In genomic region chr17:20998571-20999043, GRCh38 we compare ENCODE assay signal across 12 cellular contexts. TPM values are rescaled to one million over a fixed set of nuclear protein-coding genes. Genes with fewer than 3 reads are reported as not detected.
DNase-seq lines count a peak whose midpoint lies in the region; ATAC-seq and TF ChIP-seq lines count a peak whose summit lies in the region.
"Had no signal": no experiment of that assay in that cellular context is flagged by ENCODE, and none has a peak within 500 bp of the region (broad histone marks: within the 10 kb centered on the region; RNA-seq: fewer than 3 reads in every experiment).

No MANE protein-coding gene starts in this region.

- H3K27ac Mint-ChIP-seq in activated naive CD8-positive, alpha-beta T cell treated with anti-CD3 and anti-CD28 coated beads, Interleukin-2, amount 50 U/mL, for 24 hours, result peak overlapping the region; percentile 73
- H3K27ac Mint-ChIP-seq: memory B cell had no signal

- in situ Hi-C loops in transverse colon (cut with MboI; ENCODE audit: low pct_ligation_motif_present in 1 of 4, low pct_unique_long_range_greater_than_20kb in 1 of 4, low sequenced_read_pairs in 3 of 4), result no loop called here

- H3K9me3 ChIP-seq in left ventricle myocardium inferior (replicated peaks) (no peaks in the 10 kb centered on the region), mesodermal cell (ENCODE audit: control insufficient read depth, low read length) (no peaks in the 10 kb centered on the region), transverse colon (no peaks in the 10 kb centered on the region), upper lobe of right lung (no peaks in the 10 kb centered on the region)
- H3K9me3 ChIP-seq: BLaER1 treated with 17β-estradiol and CSF1 and Interleukin-3, amounts not matched to agents 10 nM and 100 nM had no signal

- H3K27ac ChIP-seq in left ventricle myocardium inferior (replicated peaks) (peak overlapping the region; percentile 60), mesodermal cell (ENCODE audit: low read depth, low read length, severe bottlenecking) (peak overlapping the region; percentile 45), transverse colon (peak overlapping the region in 3 of 4 donors; percentile 12 to 52 (median 36)), upper lobe of right lung (no peak overlapping the region)
- H3K27ac ChIP-seq: BLaER1 treated with 17β-estradiol and CSF1 and Interleukin-3, amounts not matched to agents 10 nM and 100 nM had no signal

- H3K27me3 ChIP-seq in left ventricle myocardium inferior (ENCODE audit: low read depth) (no peaks in the 10 kb centered on the region), transverse colon (no peaks in the 10 kb centered on the region), upper lobe of right lung (no peaks in the 10 kb centered on the region)
- H3K27me3 ChIP-seq: BLaER1 treated with 17β-estradiol and CSF1 and Interleukin-3, amounts not matched to agents 10 nM and 100 nM had no signal

- no peaks in the 10 kb centered on the region for H3K9me3 Mint-ChIP-seq in activated naive CD8-positive, alpha-beta T cell treated with anti-CD3 and anti-CD28 coated beads, Interleukin-2, amount 50 U/mL, for 24 hours
- H3K9me3 Mint-ChIP-seq: memory B cell had no signal

- TF ChIP-seq EP300 in transverse colon (IDR thresholded peaks at IDR 0.05; ENCODE audit: low read depth), result no peak

- WGBS in mesodermal cell (ENCODE audit: insufficient coverage in 2 of 2), 2 experiments, result 90 to 100% methylated on average over 3 to 5 of the region's 5 CpGs
- 71% methylated on average over 5 of the region's 5 CpGs; no CpG with 5 or more reads in 1 of the 2 donors for WGBS in transverse colon (ENCODE audit: low coverage in 1 of 2), 2 donors

- H3K4me3 Mint-ChIP-seq in activated naive CD8-positive, alpha-beta T cell treated with anti-CD3 and anti-CD28 coated beads, Interleukin-2, amount 50 U/mL, for 24 hours, result no peak overlapping the region
- H3K4me3 Mint-ChIP-seq: memory B cell had no signal

- H3K4me1 Mint-ChIP-seq in activated naive CD8-positive, alpha-beta T cell treated with anti-CD3 and anti-CD28 coated beads, Interleukin-2, amount 50 U/mL, for 24 hours, result peaks cover 37% of the 10 kb centered on the region

- ATAC-seq in left cardiac atrium (no peak), upper lobe of right lung (no peak)
- no peak for ATAC-seq in activated naive CD8-positive, alpha-beta T cell treated with anti-CD3 and anti-CD28 coated beads, Interleukin-2, amount 50 U/mL, for 24 hours

- no peaks in the 10 kb centered on the region for H3K27me3 Mint-ChIP-seq in activated naive CD8-positive, alpha-beta T cell treated with anti-CD3 and anti-CD28 coated beads, Interleukin-2, amount 50 U/mL, for 24 hours
- H3K27me3 Mint-ChIP-seq: memory B cell had no signal

- TF ChIP-seq CTCF in left ventricle myocardium inferior (IDR thresholded peaks at IDR 0.05; ENCODE audit: borderline replicate concordance), result no peak
- TF ChIP-seq CTCF in transverse colon (IDR thresholded peaks at IDR 0.05), result no peak
- no peak for TF ChIP-seq CTCF in upper lobe of right lung (IDR thresholded peaks at IDR 0.05)

- peaks cover 25% of the 10 kb centered on the region for H3K36me3 Mint-ChIP-seq in activated naive CD8-positive, alpha-beta T cell treated with anti-CD3 and anti-CD28 coated beads, Interleukin-2, amount 50 U/mL, for 24 hours (ENCODE audit: low read depth)

- peaks cover 71% of the 10 kb centered on the region for H3K4me1 ChIP-seq in left ventricle myocardium inferior
- H3K4me1 ChIP-seq in mesodermal cell (ENCODE audit: control insufficient read depth, insufficient read depth, low read length, poor library complexity, severe bottlenecking), result peaks cover 2% of the 10 kb centered on the region
- peaks cover 9 to 38% (median 15%) of the 10 kb centered on the region in 4 donors for H3K4me1 ChIP-seq in transverse colon
- peaks cover 14% of the 10 kb centered on the region for H3K4me1 ChIP-seq in upper lobe of right lung

- TF ChIP-seq POLR2A in transverse colon (IDR thresholded peaks at IDR 0.05), result no peak

- intact Hi-C loops in left ventricle myocardium inferior (cut with micrococcal nuclease) (no loop called here), left cardiac atrium (cut with DNase I) (no loop called here), transverse colon (cut with DNase I; ENCODE audit: low total_unique reads) (no loop called here), upper lobe of right lung (cut with DNase I) (no loop called here)

- H3K36me3 ChIP-seq in left ventricle myocardium inferior, result peaks cover 31% of the 10 kb centered on the region
- H3K36me3 ChIP-seq in mesodermal cell (ENCODE audit: control insufficient read depth, insufficient read depth, low read length), result peaks cover 54% of the 10 kb centered on the region
- H3K36me3 ChIP-seq in transverse colon, result peaks cover 0 to 14% (median 7%) of the 10 kb centered on the region in 4 donors
- H3K36me3 ChIP-seq in upper lobe of right lung, result peaks cover 46% of the 10 kb centered on the region

- DNase-seq in left ventricle myocardium inferior (no peak), left cardiac atrium (no peak), transverse colon (no peak), upper lobe of right lung (no peak), NOMO-1 treated with DMSO at 0.1 percent for 48 hours (lab: John Stamatoyannopoulos, UW; ENCODE audit: unreplicated experiment) (no peak)
- no peak for DNase-seq in activated naive CD8-positive, alpha-beta T cell treated with anti-CD3 and anti-CD28 coated beads, Interleukin-2, amount 50 U/mL, for 24 hours
- DNase-seq in stimulated activated CD4-positive, alpha-beta T cell treated with anti-CD3 and anti-CD28 coated beads, Interleukin-4, amount 100 ng/mL, for 1 hour, result no peak
- DNase-seq: NCI-H526 treated with DMSO at 0.1 percent for 48 hours, T1000 had no signal

- H3K4me3 ChIP-seq in left ventricle myocardium inferior (peak overlapping the region; percentile 0), mesodermal cell (ENCODE audit: extremely low read depth, insufficient read depth, low read length, poor library complexity, severe bottlenecking) (no peak overlapping the region), transverse colon (no peak overlapping the region), upper lobe of right lung (no peak overlapping the region)
- H3K4me3 ChIP-seq: BLaER1 treated with 17β-estradiol and CSF1 and Interleukin-3, amounts not matched to agents 10 nM and 100 nM had no signal

RNA-seq across cellular contexts. Expression of gene USP22, which starts 44.2 kb away (rescaled TPM):
- total RNA-seq in left ventricle myocardium inferior (159 TPM), left cardiac atrium (100 to 1,000 TPM; 145 to 152 TPM), transverse colon (100 to 1,000 TPM in 2 of 4 donors, 10 to 100 TPM in 2; 95.5 to 123 (median 108) TPM), upper lobe of right lung (160 TPM)
- polyA plus RNA-seq in mesodermal cell (2013, experiment 1 of 2), result 182 TPM
- 175 TPM for polyA plus RNA-seq in mesodermal cell (2013, experiment 2 of 2)
